Comparison of ENCODE assay signal across 1 cellular context in the genomic region with DNA sequence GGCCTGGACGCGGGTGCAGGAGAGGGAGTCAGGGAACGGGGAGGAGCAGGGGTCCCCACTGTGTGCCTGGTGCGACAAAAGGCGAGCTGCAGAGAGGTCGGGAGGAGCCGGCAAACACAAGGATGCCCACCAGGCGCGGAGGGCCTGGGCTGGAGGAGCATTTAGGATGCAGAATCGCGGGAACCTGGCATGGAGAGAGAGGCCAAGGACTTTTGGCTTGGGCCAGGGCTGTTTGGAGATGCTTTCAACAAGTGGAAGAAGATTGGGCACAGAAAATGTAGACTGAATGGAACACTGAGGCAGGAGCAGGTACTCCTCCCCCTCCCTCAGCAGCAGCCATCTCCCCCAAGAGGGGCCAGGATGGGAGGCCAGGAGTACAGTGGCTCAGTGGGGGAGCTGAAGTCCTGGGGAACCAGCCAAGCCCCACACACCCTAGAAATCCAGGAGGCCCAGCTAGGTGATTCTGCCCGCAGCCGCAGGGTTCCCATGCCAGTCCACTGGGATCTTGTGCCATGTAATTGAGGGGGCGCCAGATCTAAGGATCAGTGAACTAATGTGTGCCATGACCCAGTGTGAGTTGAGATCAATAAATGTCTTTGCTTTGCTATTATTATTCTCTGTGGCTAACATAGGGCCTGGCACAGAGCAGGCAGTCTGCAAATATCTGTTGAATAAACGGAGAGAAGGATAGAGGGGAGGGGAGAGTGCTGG.
TF ChIP-seq lines count a peak whose summit lies in the region.

No MANE protein-coding gene starts in this region.

TF ChIP-seq in GM12878, 131 proteins besides CTCF, POLR2A, EP300 and RAD21:
- TF ChIP-seq IKZF2 (IDR thresholded peaks at IDR 0.05): no peak
- no peak for TF ChIP-seq HCFC1 (IDR thresholded peaks at IDR 0.05; ENCODE audit: low read length)
- no peak for TF ChIP-seq CBFB (IDR thresholded peaks at IDR 0.05; ENCODE audit: low read depth)
- TF ChIP-seq SREBF1 (IDR thresholded peaks at IDR 0.05; ENCODE audit: low read length): no peak
- no peak for TF ChIP-seq SP1 (IDR thresholded peaks at IDR 0.05; ENCODE audit: low read depth, low read length)
- no peak for TF ChIP-seq PBX3 (IDR thresholded peaks at IDR 0.05; ENCODE audit: insufficient replicate concordance, low read depth, low read length)
- TF ChIP-seq, protein P1, sequence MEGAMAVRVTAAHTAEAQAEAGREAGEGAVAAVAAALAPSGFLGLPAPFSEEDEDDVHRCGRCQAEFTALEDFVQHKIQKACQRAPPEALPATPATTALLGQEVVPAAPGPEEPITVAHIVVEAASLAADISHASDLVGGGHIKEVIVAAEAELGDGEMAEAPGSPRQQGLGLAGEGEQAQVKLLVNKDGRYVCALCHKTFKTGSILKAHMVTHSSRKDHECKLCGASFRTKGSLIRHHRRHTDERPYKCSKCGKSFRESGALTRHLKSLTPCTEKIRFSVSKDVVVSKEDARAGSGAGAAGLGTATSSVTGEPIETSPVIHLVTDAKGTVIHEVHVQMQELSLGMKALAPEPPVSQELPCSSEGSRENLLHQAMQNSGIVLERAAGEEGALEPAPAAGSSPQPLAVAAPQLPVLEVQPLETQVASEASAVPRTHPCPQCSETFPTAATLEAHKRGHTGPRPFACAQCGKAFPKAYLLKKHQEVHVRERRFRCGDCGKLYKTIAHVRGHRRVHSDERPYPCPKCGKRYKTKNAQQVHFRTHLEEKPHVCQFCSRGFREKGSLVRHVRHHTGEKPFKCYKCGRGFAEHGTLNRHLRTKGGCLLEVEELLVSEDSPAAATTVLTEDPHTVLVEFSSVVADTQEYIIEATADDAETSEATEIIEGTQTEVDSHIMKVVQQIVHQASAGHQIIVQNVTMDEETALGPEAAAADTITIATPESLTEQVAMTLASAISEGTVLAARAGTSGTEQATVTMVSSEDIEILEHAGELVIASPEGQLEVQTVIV (IDR thresholded peaks at IDR 0.05; ENCODE audit: borderline replicate concordance, partially characterized antibody): no peak
- no peak for TF ChIP-seq NFXL1 (IDR thresholded peaks at IDR 0.05; ENCODE audit: borderline replicate concordance)
